22 cellular contexts compared by ENCODE assay signal in genomic region chr4:15545371-15545770, GRCh38.
"Had no signal": no experiment of that assay in that cellular context is flagged by ENCODE, and none has a peak within 500 bp of the region (broad histone marks: within the 10 kb centered on the region; RNA-seq: fewer than 3 reads in every experiment).

No MANE protein-coding gene starts in this region.

- H3K27me3 ChIP-seq: gastrocnemius medialis, ovary, right atrium auricular region, sigmoid colon, stomach, testis, tibial artery had no signal

- H3K4me3 ChIP-seq: coronary artery, gastrocnemius medialis, lung, ovary, prostate gland, right atrium auricular region, sigmoid colon, stomach, testis, tibial artery had no signal

- ATAC-seq: effector memory CD8-positive, alpha-beta T cell; gastrocnemius medialis; natural killer cell; stimulated activated naive B cell treated with anti-CD40 and anti-IgM and Interleukin-4, amounts not matched to agents 10 μg/mL and 1 μg/mL and 100 μg/mL, for 72 hours had no signal

- H3K9me3 Mint-ChIP-seq: effector memory CD8-positive, alpha-beta T cell; memory B cell; natural killer cell; stimulated activated naive B cell treated with anti-CD40 and anti-IgM and Interleukin-4, amounts not matched to agents 10 μg/mL and 1 μg/mL and 100 μg/mL, for 72 hours; type B pancreatic cell had no signal

- H3K4me3 Mint-ChIP-seq: effector memory CD8-positive, alpha-beta T cell; memory B cell; natural killer cell; stimulated activated naive B cell treated with anti-CD40 and anti-IgM and Interleukin-4, amounts not matched to agents 10 μg/mL and 1 μg/mL and 100 μg/mL, for 72 hours; type B pancreatic cell had no signal

- H3K4me1 ChIP-seq: gastrocnemius medialis, prostate gland, sigmoid colon, tibial artery had no signal

- H3K9me3 ChIP-seq: gastrocnemius medialis, ovary, prostate gland, right atrium auricular region, sigmoid colon, stomach, testis, tibial artery had no signal

- H3K36me3 ChIP-seq: gastrocnemius medialis, ovary, prostate gland had no signal

- H3K27me3 Mint-ChIP-seq: effector memory CD8-positive, alpha-beta T cell; memory B cell; stimulated activated naive B cell treated with anti-CD40 and anti-IgM and Interleukin-4, amounts not matched to agents 10 μg/mL and 1 μg/mL and 100 μg/mL, for 72 hours; type B pancreatic cell had no signal

- H3K27ac Mint-ChIP-seq: effector memory CD8-positive, alpha-beta T cell; memory B cell; natural killer cell; stimulated activated naive B cell treated with anti-CD40 and anti-IgM and Interleukin-4, amounts not matched to agents 10 μg/mL and 1 μg/mL and 100 μg/mL, for 72 hours; type B pancreatic cell had no signal

- H3K27ac ChIP-seq: coronary artery, gastrocnemius medialis, ovary, prostate gland, right atrium auricular region, sigmoid colon, stomach, testis, tibial artery had no signal

- DNase-seq: effector memory CD8-positive, alpha-beta T cell; foreskin fibroblast; gastrocnemius medialis; head of caudate nucleus; natural killer cell; occipital lobe; ovary; sigmoid colon; stimulated activated CD4-positive, alpha-beta T cell treated with anti-CD3 and anti-CD28 coated beads, Interleukin-15, amount 100 ng/mL, for 24 hours; stimulated activated CD4-positive, alpha-beta T cell treated with anti-CD3 and anti-CD28 coated beads, Interleukin-2, amount 100 ng/mL, for 48 hours; stimulated activated naive B cell treated with anti-CD40 and anti-IgM and Interleukin-4, amounts not matched to agents 10 μg/mL and 1 μg/mL and 100 μg/mL, for 72 hours; stomach; substantia nigra; testis; tibial artery had no signal

- H3K36me3 Mint-ChIP-seq: natural killer cell had no signal

- FAIRE-seq: keratinocyte had no signal
